20 cellular contexts compared by ENCODE assay signal in the genomic region with DNA sequence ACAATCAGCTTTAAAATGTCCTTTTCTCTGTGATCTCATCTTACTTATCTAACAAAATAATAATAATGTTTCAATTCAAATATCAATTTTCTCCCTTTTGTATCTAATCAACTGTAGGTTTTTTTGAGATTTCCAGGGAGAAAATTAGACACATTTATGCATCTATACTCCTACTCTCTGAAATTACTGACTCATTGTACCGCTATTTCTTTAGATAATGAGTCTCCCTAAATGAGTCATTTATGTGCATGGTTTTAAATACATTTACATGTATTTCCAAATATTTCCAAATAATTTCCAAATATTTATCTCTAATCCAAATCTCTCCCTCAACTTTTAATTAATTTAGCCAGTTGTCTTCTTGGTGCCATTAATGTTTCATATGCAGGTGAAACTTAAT.
DNase-seq lines count a peak whose midpoint lies in the region; TF ChIP-seq lines count a peak whose summit lies in the region.
"Had no signal": no experiment of that assay in that cellular context is flagged by ENCODE, and none has a peak within 500 bp of the region (broad histone marks: within the 10 kb centered on the region; RNA-seq: fewer than 3 reads in every experiment).

No MANE protein-coding gene starts in this region.

- no peaks in the 10 kb centered on the region for H4K20me1 ChIP-seq in mammary epithelial cell (ENCODE audit: insufficient read depth, low read length)
- H4K20me1 ChIP-seq: BLaER1 had no signal

- H3K27ac ChIP-seq in mammary epithelial cell (ENCODE audit: insufficient read depth, low read depth, low read length) (no peak overlapping the region), coronary artery (no peak overlapping the region)
- H3K27ac ChIP-seq: 22Rv1, BLaER1, C4-2B had no signal

- H3K27me3 ChIP-seq in mammary epithelial cell (ENCODE audit: insufficient read depth, low read length), result no peaks in the 10 kb centered on the region
- H3K27me3 ChIP-seq: BLaER1 had no signal

- dilution Hi-C loops in mammary epithelial cell (cut with HindIII; ENCODE audit: low sequenced_read_pairs), result no loop called here

- no peak overlapping the region for H2AFZ ChIP-seq in mammary epithelial cell (ENCODE audit: low read depth, low read length)
- H2AFZ ChIP-seq: GM23338 had no signal

- H3K36me3 ChIP-seq in mammary epithelial cell (ENCODE audit: insufficient read depth, low read length), result no peaks in the 10 kb centered on the region
- H3K36me3 ChIP-seq: BLaER1 had no signal

- in situ Hi-C loops in mammary epithelial cell (cut with MboI; ENCODE audit: low sequenced_read_pairs in 2 of 2), result no loop called here

- BruUV-seq in MCF 10A (replicated peaks; lab: Mats Ljungman, UMichigan), result no TSS peak
- no TSS peak for BruUV-seq in mammary epithelial cell (replicated peaks; lab: Mats Ljungman, UMichigan)

- H3K4me3 Mint-ChIP-seq in MCF 10A (ENCODE audit: unreplicated experiment), result no peak overlapping the region
- H3K4me3 Mint-ChIP-seq: B cell; CD4-positive, CD25-positive, alpha-beta regulatory T cell; CD8-positive, alpha-beta T cell; GM23338; H9 had no signal

- no peaks in the 10 kb centered on the region for H3K36me3 Mint-ChIP-seq in MCF 10A (ENCODE audit: insufficient read depth, unreplicated experiment)
- H3K36me3 Mint-ChIP-seq: CD4-positive, CD25-positive, alpha-beta regulatory T cell; CD8-positive, alpha-beta T cell had no signal

- no peaks in the 10 kb centered on the region for H3K79me2 ChIP-seq in mammary epithelial cell (ENCODE audit: insufficient read depth, low read length)

- H3K4me2 ChIP-seq in mammary epithelial cell (ENCODE audit: insufficient read depth, low read depth, low read length), result no peak overlapping the region
- H3K4me2 ChIP-seq: BLaER1, GM23338 had no signal

- DNase-seq in MCF 10A (ENCODE audit: unreplicated experiment) (peak; percentile 1), mammary epithelial cell (no peak), RKO (ENCODE audit: low spot score) (peak; percentile 52), cardiac fibroblast (ENCODE audit: low read depth in 2 of 2) (peak; percentile 1), putamen (ENCODE audit: low spot score) (peak; percentile 2), GM19240 (ENCODE audit: insufficient read length, low spot score) (no peak), cerebellar nuclear complex (lab: John Stamatoyannopoulos, UW) (no peak), coronary artery (ENCODE audit: low spot score) (no peak)
- DNase-seq: Caco-2; CD4-positive, CD25-positive, alpha-beta regulatory T cell; CD8-positive, alpha-beta T cell; DMS153; DND-41; GDM1; H9 had no signal

- POLR2A ChIA-PET in MCF 10A (lab: Yijun Ruan, JAX), result interaction anchor here (0.7 kb wide), 1 partner anchor 121 kb away, joined by 3 read pairs; no protein-coding TSS in a partner anchor

- H3K27ac Mint-ChIP-seq in MCF 10A (ENCODE audit: low read depth, unreplicated experiment), result no peak overlapping the region
- H3K27ac Mint-ChIP-seq: B cell; CD4-positive, CD25-positive, alpha-beta regulatory T cell; CD8-positive, alpha-beta T cell; GM23338; H9 had no signal

- peaks cover 27% of the 10 kb centered on the region for H3K9me3 Mint-ChIP-seq in MCF 10A (ENCODE audit: unreplicated experiment)
- H3K9me3 Mint-ChIP-seq: GM23338, H9 had no signal

- no peaks in the 10 kb centered on the region for H3K4me1 Mint-ChIP-seq in MCF 10A (ENCODE audit: insufficient read depth, unreplicated experiment)
- H3K4me1 Mint-ChIP-seq: B cell; CD4-positive, CD25-positive, alpha-beta regulatory T cell; GM23338; H9 had no signal

- H3K9ac ChIP-seq in mammary epithelial cell (ENCODE audit: insufficient read depth, low read length), result no peak overlapping the region
- H3K9ac ChIP-seq: BLaER1 had no signal

- CTCF ChIA-PET in MCF 10A (lab: Yijun Ruan, JAX), result no interaction called here
- CTCF ChIA-PET in mammary epithelial cell (lab: Charles Lee; ENCODE audit: low non-redundant PET), result no interaction called here

- no peak overlapping the region for H3K4me3 ChIP-seq in mammary epithelial cell (replicated peaks in 1 of 3; ENCODE audit: insufficient read depth in 1 of 3, low read depth in 2 of 3, low read length in 3 of 3)
- no peak overlapping the region for H3K4me3 ChIP-seq in cardiac fibroblast (replicated peaks in 1 of 2; ENCODE audit: low read depth in 2 of 2, low read length in 2 of 2)
- H3K4me3 ChIP-seq in coronary artery, result no peak overlapping the region
- H3K4me3 ChIP-seq: BLaER1, GM23338 had no signal

- no peaks in the 10 kb centered on the region for H3K27me3 Mint-ChIP-seq in MCF 10A (ENCODE audit: insufficient read depth, unreplicated experiment)
- H3K27me3 Mint-ChIP-seq: B cell; CD4-positive, CD25-positive, alpha-beta regulatory T cell had no signal

- intact Hi-C loops in MCF 10A (cut with micrococcal nuclease), result no loop called here
- intact Hi-C loops in mammary epithelial cell (cut with micrococcal nuclease), result no loop called here

- no peaks in the 10 kb centered on the region for H3K4me1 ChIP-seq in mammary epithelial cell (ENCODE audit: insufficient read depth, low read length)
- H3K4me1 ChIP-seq: BLaER1, Caco-2 had no signal

- TF ChIP-seq CTCF in MCF 10A (IDR thresholded peaks at IDR 0.05; ENCODE audit: unreplicated experiment), result no peak
- no peak for TF ChIP-seq CTCF in mammary epithelial cell (conservative IDR thresholded peaks at IDR 0.05 in 1 of 2, IDR thresholded peaks at IDR 0.05 in 1 of 2; ENCODE audit: extremely low read depth in 1 of 2, insufficient read depth in 1 of 2, low read depth in 1 of 2, low read length in 2 of 2)
- TF ChIP-seq CTCF in cardiac fibroblast (IDR thresholded peaks at IDR 0.05; ENCODE audit: low read depth, low read length), result no peak
- TF ChIP-seq CTCF in coronary artery (IDR thresholded peaks at IDR 0.05), result no peak

- 76% methylated on average over 1 of the region's 1 CpG for WGBS in mammary epithelial cell (ENCODE audit: low coverage, missing lambda C conversion rate)

- no peaks in the 10 kb centered on the region for H3K9me3 ChIP-seq in mammary epithelial cell (replicated peaks; ENCODE audit: insufficient read depth, low read length)
- H3K9me3 ChIP-seq: BLaER1, Caco-2 had no signal

Comparison
In these comparisons a context has a peak if more than half of its experiments do, and no peak if none do; other contexts are left out.
1. DNase-seq: peak in MCF 10A (single experiment), RKO (single experiment), cardiac fibroblast (2 of 2) and putamen (single experiment); none in mammary epithelial cell (single experiment), GM19240 (single experiment), cerebellar nuclear complex (0 of 2) and coronary artery (single experiment).